ENCODE assay signal across 13 cellular contexts in the genomic region with DNA sequence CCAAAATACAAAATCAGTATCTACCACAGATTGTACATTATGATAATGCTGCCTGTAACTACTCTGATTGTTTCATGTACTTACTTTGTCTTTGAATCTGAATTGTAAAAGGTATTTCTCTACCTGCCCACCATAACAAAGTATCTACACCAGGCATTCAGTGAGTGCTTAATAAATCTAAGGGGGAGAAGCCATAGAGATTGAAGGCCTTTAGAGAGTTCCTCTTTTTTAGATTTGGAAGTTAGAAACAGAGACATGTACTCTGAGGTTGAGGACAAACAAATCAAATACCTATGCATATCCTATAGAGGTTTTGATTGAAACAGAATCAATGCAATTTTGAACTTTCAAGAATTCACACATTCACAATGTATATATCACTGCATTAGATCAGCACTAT.
"Had no signal": no experiment of that assay in that cellular context is flagged by ENCODE, and none has a peak within 500 bp of the region (broad histone marks: within the 10 kb centered on the region; RNA-seq: fewer than 3 reads in every experiment).

No MANE protein-coding gene starts in this region.

- DNase-seq: effector CD4-positive, alpha-beta T cell; endodermal cell; erythroblast; immature natural killer cell; left lung; mucosa of descending colon; naive thymus-derived CD8-positive, alpha-beta T cell; posterior cingulate gyrus; small intestine; stimulated activated CD4-positive, alpha-beta T cell treated with anti-CD3 and anti-CD28 coated beads, Interleukin-12 subunit alpha, Interleukin-12 subunit beta, amount 100 ng/mL, for 4 hours; stimulated activated naive CD4-positive, alpha-beta T cell treated with Interleukin-2 at 50 U/mL for 16 hours; trophoblast cell had no signal

- H3K9me3 Mint-ChIP-seq: endodermal cell; immature natural killer cell; naive thymus-derived CD8-positive, alpha-beta T cell; neural crest cell had no signal

- H3K4me1 Mint-ChIP-seq: endodermal cell; immature natural killer cell; naive thymus-derived CD8-positive, alpha-beta T cell had no signal

- H3K27me3 Mint-ChIP-seq: naive thymus-derived CD8-positive, alpha-beta T cell had no signal

- ATAC-seq: left lung; mucosa of descending colon; naive thymus-derived CD8-positive, alpha-beta T cell had no signal

- FAIRE-seq: small intestine had no signal

- H3K4me3 Mint-ChIP-seq: endodermal cell; immature natural killer cell; naive thymus-derived CD8-positive, alpha-beta T cell; neural crest cell had no signal

- H3K36me3 Mint-ChIP-seq: immature natural killer cell had no signal

- H3K27ac Mint-ChIP-seq: endodermal cell; immature natural killer cell; naive thymus-derived CD8-positive, alpha-beta T cell had no signal
